ENCODE assay signal across 8 cellular contexts in the genomic region with DNA sequence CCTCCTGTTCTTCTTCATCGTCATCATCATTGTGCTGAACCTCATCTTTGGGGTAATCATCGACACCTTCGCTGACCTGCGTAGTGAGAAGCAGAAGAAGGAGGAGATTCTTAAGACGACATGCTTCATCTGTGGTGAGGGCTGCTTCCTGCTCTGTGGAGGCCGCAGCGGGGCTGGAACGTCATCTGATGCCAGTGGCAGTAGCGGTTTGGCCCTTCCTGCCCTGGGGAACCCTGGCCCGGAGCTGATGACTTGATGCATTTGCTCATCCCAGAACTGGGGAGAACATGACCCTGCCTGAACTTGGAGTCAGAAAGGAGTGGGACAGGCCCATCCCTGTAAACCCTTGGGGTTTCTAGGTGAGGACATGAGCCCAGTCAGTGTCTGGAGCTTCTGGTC. TPM values are rescaled to one million over a fixed set of nuclear protein-coding genes. Genes with fewer than 3 reads are reported as not detected.
DNase-seq lines count a peak whose midpoint lies in the region; ATAC-seq, FAIRE-seq and TF ChIP-seq lines count a peak whose summit lies in the region.

No MANE protein-coding gene starts in this region.

- H3K36me3 ChIP-seq in WERI-Rb-1 = peaks cover 92% of the 10 kb centered on the region

- TF ChIP-seq POLR2A in GM12891 (IDR thresholded peaks at IDR 0.05; ENCODE audit: low read depth, low read length) (no peak), H54 (IDR thresholded peaks at IDR 0.05; ENCODE audit: low read depth, low read length) (no peak)

- H3K4me3 ChIP-seq in WERI-Rb-1 (ENCODE audit: low read depth, low read length) = no peak overlapping the region

- no peak for DNase-seq in GM12891 (ENCODE audit: insufficient read length, low spot score)
- DNase-seq in WERI-Rb-1 = no peak
- peak; percentile 7 for DNase-seq in effector CD8-positive, alpha-beta T cell (lab: John Stamatoyannopoulos, UW)
- DNase-seq in stimulated activated CD4-positive, alpha-beta T cell treated with anti-CD3 and anti-CD28 coated beads, Interleukin-2, amount 100 ng/mL, for 4 hours (ENCODE audit: low read depth) = peak; percentile 20
- no peak for DNase-seq in H54 (ENCODE audit: insufficient read length, low spot score)
- DNase-seq in DMS114 treated with DMSO at 0.1 percent for 48 hours (lab: John Stamatoyannopoulos, UW; ENCODE audit: unreplicated experiment) = no peak

- ATAC-seq in GM19397 (IDR thresholded peaks at IDR 0.05; ENCODE audit: unreplicated experiment) (no peak), HG03025 (IDR thresholded peaks at IDR 0.05; ENCODE audit: low FRiP score, unreplicated experiment) (no peak)

- H3K9me3 ChIP-seq in WERI-Rb-1 (ENCODE audit: severe bottlenecking) = no peaks in the 10 kb centered on the region

- FAIRE-seq in GM12891 (lab: Jason Lieb, UNC) (peak; percentile 97), H54 (lab: Jason Lieb, UNC) (no peak)

- H3K27me3 ChIP-seq in WERI-Rb-1 (ENCODE audit: insufficient read depth, low read depth, severe bottlenecking) = no peaks in the 10 kb centered on the region

- peak overlapping the region; percentile 89 for H3K27ac ChIP-seq in WERI-Rb-1

- TF ChIP-seq CTCF in WERI-Rb-1 (IDR thresholded peaks at IDR 0.05; ENCODE audit: low read depth, low read length) = no peak

TF ChIP-seq in GM12891, 5 proteins besides CTCF, POLR2A, EP300 and RAD21:
- TF ChIP-seq TAF1 (IDR thresholded peaks at IDR 0.05; ENCODE audit: low read depth, low read length) = no peak
- TF ChIP-seq PAX5 (IDR thresholded peaks at IDR 0.05; ENCODE audit: insufficient read depth, low read length, severe bottlenecking) = no peak
- no peak for TF ChIP-seq SPI1 (IDR thresholded peaks at IDR 0.05; ENCODE audit: low read depth, low read length)
- TF ChIP-seq POU2F2 (IDR thresholded peaks at IDR 0.05; ENCODE audit: low read depth, low read length) = no peak
- TF ChIP-seq POLR2AphosphoS5 (IDR thresholded peaks at IDR 0.05; ENCODE audit: low read depth, low read length) = no peak

RNA-seq across cellular contexts. Expression of gene UQCC2, which starts 18.7 kb away (rescaled TPM):
- 100 TPM for polyA plus RNA-seq in GM12891 (2012; ENCODE audit: low read depth, missing spikeins)

RNA-seq across cellular contexts. Expression of gene IP6K3, which starts 53.9 kb away (rescaled TPM):
- polyA plus RNA-seq in GM12891 (2012; ENCODE audit: low read depth, missing spikeins) = not detected

Comparison
In these comparisons a context has a peak if more than half of its experiments do, and no peak if none do; other contexts are left out.
1. DNase-seq: peak in effector CD8-positive, alpha-beta T cell (single experiment) and stimulated activated CD4-positive, alpha-beta T cell treated with anti-CD3 and anti-CD28 coated beads, Interleukin-2, amount 100 ng/mL, for 4 hours (single experiment); none in GM12891 (single experiment), WERI-Rb-1 (single experiment), H54 (single experiment) and DMS114 treated with DMSO at 0.1 percent for 48 hours (single experiment).